10 cellular contexts compared by ENCODE assay signal in genomic region chr13:80040219-80040976, GRCh38.
DNase-seq lines count a peak whose midpoint lies in the region; ATAC-seq, FAIRE-seq and TF ChIP-seq lines count a peak whose summit lies in the region.
"Had no signal": no experiment of that assay in that cellular context is flagged by ENCODE, and none has a peak within 500 bp of the region (broad histone marks: within the 10 kb centered on the region; RNA-seq: fewer than 3 reads in every experiment).

No MANE protein-coding gene starts in this region.

- TF ChIP-seq CTCF in AG04449 (IDR thresholded peaks at IDR 0.05; ENCODE audit: insufficient read depth, low read length, missing control alignments) (no peak), bronchial epithelial cell (IDR thresholded peaks at IDR 0.05; ENCODE audit: insufficient read depth, low read length, severe bottlenecking) (no peak), lower lobe of right lung (IDR thresholded peaks at IDR 0.05) (no peak)

- peaks cover 0 to 19% (median 0%) of the 10 kb centered on the region in 4 donors for H3K4me1 Mint-ChIP-seq in naive thymus-derived CD8-positive, alpha-beta T cell
- H3K4me1 Mint-ChIP-seq: CD8-positive, alpha-beta memory T cell; central memory CD8-positive, alpha-beta T cell had no signal

- H3K27me3 Mint-ChIP-seq in naive thymus-derived CD8-positive, alpha-beta T cell, result peaks cover 0 to 10% (median 0%) of the 10 kb centered on the region in 5 donors
- H3K27me3 Mint-ChIP-seq: CD8-positive, alpha-beta memory T cell; central memory CD8-positive, alpha-beta T cell had no signal

- CTCF ChIA-PET in AG04449 (lab: Yijun Ruan, JAX), result interaction anchor here (1.5 kb wide), 1 partner anchor 10 kb away, joined by 3 read pairs; no protein-coding TSS in a partner anchor

- H3K27ac ChIP-seq in lower lobe of right lung, result no peak overlapping the region

- peak; percentile 99 for FAIRE-seq in bronchial epithelial cell (lab: Jason Lieb, UNC)

- H3K36me3 ChIP-seq in bronchial epithelial cell (ENCODE audit: control insufficient read depth, insufficient read depth, low read length) (no peaks in the 10 kb centered on the region), lower lobe of right lung (no peaks in the 10 kb centered on the region)

- peaks cover 12% of the 10 kb centered on the region for H3K4me1 ChIP-seq in lower lobe of right lung

- no peaks in the 10 kb centered on the region for H3K9me3 ChIP-seq in lower lobe of right lung

- no peak overlapping the region for H3K27ac Mint-ChIP-seq in naive thymus-derived CD8-positive, alpha-beta T cell
- H3K27ac Mint-ChIP-seq: CD8-positive, alpha-beta memory T cell had no signal

- POLR2A ChIA-PET in AG04449 (lab: Yijun Ruan, JAX), result no interaction called here
- POLR2A ChIA-PET in naive thymus-derived CD8-positive, alpha-beta T cell (lab: Charles Lee), result no interaction called here

- H3K4me3 Mint-ChIP-seq in naive thymus-derived CD8-positive, alpha-beta T cell, result no peak overlapping the region
- H3K4me3 Mint-ChIP-seq: CD8-positive, alpha-beta memory T cell; central memory CD8-positive, alpha-beta T cell had no signal

- intact Hi-C loops in lower lobe of right lung (cut with DNase I), result no loop called here

- H3K27me3 ChIP-seq in bronchial epithelial cell (ENCODE audit: control insufficient read depth, insufficient read depth, low read length), result no peaks in the 10 kb centered on the region
- H3K27me3 ChIP-seq in lower lobe of right lung (ENCODE audit: low read depth), result no peaks in the 10 kb centered on the region

- DNase-seq in AG04449 (ENCODE audit: low read depth, low spot score) (peak; percentile 97), HT1080 (ENCODE audit: low read depth) (peak; percentile 99), bronchial epithelial cell (ENCODE audit: low read depth) (peak; percentile 100), lower lobe of right lung (no peak), NCI-H2196 treated with DMSO at 0.1 percent for 48 hours (lab: John Stamatoyannopoulos, UW; ENCODE audit: unreplicated experiment) (no peak), GDM1 (lab: John Stamatoyannopoulos, UW) (no peak)
- DNase-seq in naive thymus-derived CD8-positive, alpha-beta T cell, result no peak
- DNase-seq: CD8-positive, alpha-beta memory T cell had no signal

- H3K4me3 ChIP-seq in AG04449 (ENCODE audit: low read depth, low read length) (no peak overlapping the region), bronchial epithelial cell (ENCODE audit: low read depth, low read length) (no peak overlapping the region), lower lobe of right lung (no peak overlapping the region)

- ATAC-seq in lower lobe of right lung (peak; percentile 49 to 77), HG03457 (IDR thresholded peaks at IDR 0.05; ENCODE audit: unreplicated experiment) (no peak)
- ATAC-seq in naive thymus-derived CD8-positive, alpha-beta T cell, result no peak

- peaks cover 0 to 11% (median 0%) of the 10 kb centered on the region in 9 donors for H3K9me3 Mint-ChIP-seq in naive thymus-derived CD8-positive, alpha-beta T cell

- no peaks in the 10 kb centered on the region for H3K36me3 Mint-ChIP-seq in naive thymus-derived CD8-positive, alpha-beta T cell
- H3K36me3 Mint-ChIP-seq: CD8-positive, alpha-beta memory T cell had no signal

Comparison
In these comparisons a context has a peak if more than half of its experiments do, and no peak if none do; other contexts are left out.
1. DNase-seq: peak in AG04449 (single experiment), HT1080 (single experiment) and bronchial epithelial cell (single experiment); none in lower lobe of right lung (single experiment), NCI-H2196 treated with DMSO at 0.1 percent for 48 hours (single experiment), naive thymus-derived CD8-positive, alpha-beta T cell (0 of 10) and GDM1 (single experiment).
2. ATAC-seq: peak in lower lobe of right lung (2 of 2); none in HG03457 (single experiment) and naive thymus-derived CD8-positive, alpha-beta T cell (0 of 2).